23 cellular contexts compared by ENCODE assay signal in genomic region chr3:42633544-42633943, GRCh38. TPM values are rescaled to one million over a fixed set of nuclear protein-coding genes. Genes with fewer than 3 reads are reported as not detected.
DNase-seq lines count a peak whose midpoint lies in the region; ATAC-seq, FAIRE-seq and TF ChIP-seq lines count a peak whose summit lies in the region.
"Had no signal": no experiment of that assay in that cellular context is flagged by ENCODE, and none has a peak within 500 bp of the region (broad histone marks: within the 10 kb centered on the region; RNA-seq: fewer than 3 reads in every experiment).

No MANE protein-coding gene starts in this region.

- peaks cover 55% of the 10 kb centered on the region for H3K36me3 Mint-ChIP-seq in activated T-cell treated with anti-CD3 and anti-CD28 coated beads, Interleukin-2, amount 50 U/mL, for 24 hours (ENCODE audit: low read depth)
- peaks cover 38% of the 10 kb centered on the region for H3K36me3 Mint-ChIP-seq in activated T-cell treated with anti-CD3 and anti-CD28 coated beads, Interleukin-2, amount 50 U/mL, for 4 hours (ENCODE audit: insufficient read depth)
- peaks cover 50% of the 10 kb centered on the region for H3K36me3 Mint-ChIP-seq in stimulated activated naive CD8-positive, alpha-beta T cell treated with anti-CD3 and anti-CD28 coated beads, Interleukin-15, Interleukin-2, amounts not matched to agents 100 ng/mL and 50 ng/mL, for 24 hours (ENCODE audit: low read depth)
- peaks cover 11% of the 10 kb centered on the region for H3K36me3 Mint-ChIP-seq in astrocyte (ENCODE audit: low read depth, unreplicated experiment)

- intact Hi-C loops in gastrocnemius medialis (cut with DNase I; ENCODE audit: low total_unique reads): no loop called here

- H3K9me3 Mint-ChIP-seq in activated T-cell treated with anti-CD3 and anti-CD28 coated beads, Interleukin-2, amount 50 U/mL, for 24 hours: no peaks in the 10 kb centered on the region
- H3K9me3 Mint-ChIP-seq in activated T-cell treated with anti-CD3 and anti-CD28 coated beads, Interleukin-2, amount 50 U/mL, for 4 hours: no peaks in the 10 kb centered on the region
- H3K9me3 Mint-ChIP-seq in stimulated activated naive CD8-positive, alpha-beta T cell treated with anti-CD3 and anti-CD28 coated beads, Interleukin-15, Interleukin-2, amounts not matched to agents 100 ng/mL and 50 ng/mL, for 24 hours: no peaks in the 10 kb centered on the region
- H3K9me3 Mint-ChIP-seq in astrocyte (ENCODE audit: unreplicated experiment): no peaks in the 10 kb centered on the region

- no peaks in the 10 kb centered on the region for H3K9me3 ChIP-seq in astrocyte (ENCODE audit: insufficient read depth, low read depth, low read length)
- H3K9me3 ChIP-seq in gastrocnemius medialis: no peaks in the 10 kb centered on the region
- H3K9me3 ChIP-seq: SJCRH30 had no signal

- H3K4me1 ChIP-seq in astrocyte (ENCODE audit: insufficient read depth, low read length) (peaks cover 6% of the 10 kb centered on the region), gastrocnemius medialis (peaks cover 0 to 7% of the 10 kb centered on the region in 2 donors)
- H3K4me1 ChIP-seq: SJCRH30 had no signal

- no peak for TF ChIP-seq POLR2A in gastrocnemius medialis (IDR thresholded peaks at IDR 0.05)

- H3K9ac ChIP-seq in astrocyte (ENCODE audit: low read length): no peak overlapping the region

- H3K4me1 Mint-ChIP-seq in activated T-cell treated with anti-CD3 and anti-CD28 coated beads, Interleukin-2, amount 50 U/mL, for 24 hours (ENCODE audit: low read depth): peaks cover 24% of the 10 kb centered on the region
- peaks cover 15% of the 10 kb centered on the region for H3K4me1 Mint-ChIP-seq in activated T-cell treated with anti-CD3 and anti-CD28 coated beads, Interleukin-2, amount 50 U/mL, for 4 hours (ENCODE audit: low read depth)
- peaks cover 3% of the 10 kb centered on the region for H3K4me1 Mint-ChIP-seq in stimulated activated naive CD8-positive, alpha-beta T cell treated with anti-CD3 and anti-CD28 coated beads, Interleukin-15, Interleukin-2, amounts not matched to agents 100 ng/mL and 50 ng/mL, for 24 hours (ENCODE audit: low read depth)
- peaks cover 12% of the 10 kb centered on the region for H3K4me1 Mint-ChIP-seq in astrocyte (ENCODE audit: low read depth, unreplicated experiment)
- H3K4me1 Mint-ChIP-seq: B cell had no signal

- TF ChIP-seq CTCF in astrocyte (IDR thresholded peaks at IDR 0.05; ENCODE audit: insufficient read depth, low read depth, low read length): no peak
- no peak for TF ChIP-seq CTCF in gastrocnemius medialis (IDR thresholded peaks at IDR 0.05 in 4 of 5, conservative IDR thresholded peaks at IDR 0.05 in 1 of 5)

- H3K27ac Mint-ChIP-seq in activated T-cell treated with anti-CD3 and anti-CD28 coated beads, Interleukin-2, amount 50 U/mL, for 24 hours: peak overlapping the region; percentile 1
- peak overlapping the region; percentile 3 for H3K27ac Mint-ChIP-seq in stimulated activated naive CD8-positive, alpha-beta T cell treated with anti-CD3 and anti-CD28 coated beads, Interleukin-15, Interleukin-2, amounts not matched to agents 100 ng/mL and 50 ng/mL, for 24 hours
- no peak overlapping the region for H3K27ac Mint-ChIP-seq in astrocyte (ENCODE audit: unreplicated experiment)
- H3K27ac Mint-ChIP-seq: B cell had no signal

- H3K4me3 ChIP-seq in astrocyte (ENCODE audit: insufficient read depth, low read depth, low read length) (no peak overlapping the region), gastrocnemius medialis (no peak overlapping the region)
- H3K4me3 ChIP-seq: PC-9, SJCRH30 had no signal

- peaks cover 44% of the 10 kb centered on the region for H4K20me1 ChIP-seq in astrocyte (ENCODE audit: insufficient read depth, low read length)

- H2AFZ ChIP-seq in astrocyte (ENCODE audit: low read depth, low read length): no peak overlapping the region
- H2AFZ ChIP-seq: PC-9 had no signal

- H3K4me2 ChIP-seq in astrocyte (ENCODE audit: low read length): no peak overlapping the region
- H3K4me2 ChIP-seq: PC-9 had no signal

- H3K27ac ChIP-seq in astrocyte (ENCODE audit: low read depth, low read length) (peak overlapping the region; percentile 9), gastrocnemius medialis (peak overlapping the region in 3 of 4 donors; percentile 24 to 64 (median 62))
- H3K27ac ChIP-seq: PC-9, RWPE1, SJCRH30 had no signal

- FAIRE-seq in astrocyte (lab: Jason Lieb, UNC): no peak

- peaks cover 17% of the 10 kb centered on the region for H3K79me2 ChIP-seq in astrocyte (ENCODE audit: insufficient read depth, low read length)

- ATAC-seq in activated T-cell treated with anti-CD3 and anti-CD28 coated beads, Interleukin-2, amount 50 U/mL, for 4 hours: no peak
- ATAC-seq in stimulated activated naive CD8-positive, alpha-beta T cell treated with anti-CD3 and anti-CD28 coated beads, Interleukin-15, Interleukin-2, amounts not matched to agents 100 U/mL and 50 U/mL, for 24 hours: no peak
- ATAC-seq in gastrocnemius medialis: no peak
- ATAC-seq in HG02973 (IDR thresholded peaks at IDR 0.05; ENCODE audit: unreplicated experiment): no peak
- no peak for ATAC-seq in HG03521 (IDR thresholded peaks at IDR 0.05; ENCODE audit: unreplicated experiment)

- H3K36me3 ChIP-seq in astrocyte (ENCODE audit: insufficient read depth, low read length): peaks cover 82% of the 10 kb centered on the region
- H3K36me3 ChIP-seq in gastrocnemius medialis: peaks cover 4 to 83% of the 10 kb centered on the region in 2 donors

- H3K27me3 ChIP-seq in astrocyte (ENCODE audit: insufficient read depth, low read length): no peaks in the 10 kb centered on the region
- H3K27me3 ChIP-seq in gastrocnemius medialis: no peaks in the 10 kb centered on the region
- H3K27me3 ChIP-seq: SJCRH30 had no signal

- no peaks in the 10 kb centered on the region for H3K27me3 Mint-ChIP-seq in activated T-cell treated with anti-CD3 and anti-CD28 coated beads, Interleukin-2, amount 50 U/mL, for 24 hours
- H3K27me3 Mint-ChIP-seq in activated T-cell treated with anti-CD3 and anti-CD28 coated beads, Interleukin-2, amount 50 U/mL, for 4 hours (ENCODE audit: low read depth): no peaks in the 10 kb centered on the region
- no peaks in the 10 kb centered on the region for H3K27me3 Mint-ChIP-seq in stimulated activated naive CD8-positive, alpha-beta T cell treated with anti-CD3 and anti-CD28 coated beads, Interleukin-15, Interleukin-2, amounts not matched to agents 100 ng/mL and 50 ng/mL, for 24 hours
- no peaks in the 10 kb centered on the region for H3K27me3 Mint-ChIP-seq in astrocyte (ENCODE audit: low read depth, unreplicated experiment)
- H3K27me3 Mint-ChIP-seq: B cell had no signal

- in situ Hi-C loops in gastrocnemius medialis (cut with MboI; ENCODE audit: low sequenced_read_pairs in 4 of 4): no loop called here

- DNase-seq in activated T-cell treated with anti-CD3 and anti-CD28 coated beads, Interleukin-2, amount 50 U/mL, for 24 hours: no peak
- DNase-seq in activated T-cell treated with anti-CD3 and anti-CD28 coated beads, Interleukin-2, amount 50 U/mL, for 4 hours: no peak
- no peak for DNase-seq in stimulated activated naive CD8-positive, alpha-beta T cell treated with anti-CD3 and anti-CD28 coated beads, Interleukin-15, Interleukin-2, amounts not matched to agents 100 U/mL and 50 U/mL, for 24 hours
- DNase-seq in astrocyte (ENCODE audit: low read depth) (no peak), gastrocnemius medialis (no peak)
- DNase-seq: Calu3, GF-D8, HCEC 1CT, Karpas-422, NCI-H1436, NCI-H1930, NCI-H345, NCI-H526, PC-9, SJCRH30 had no signal

- no peak overlapping the region for H3K4me3 Mint-ChIP-seq in activated T-cell treated with anti-CD3 and anti-CD28 coated beads, Interleukin-2, amount 50 U/mL, for 24 hours
- no peak overlapping the region for H3K4me3 Mint-ChIP-seq in activated T-cell treated with anti-CD3 and anti-CD28 coated beads, Interleukin-2, amount 50 U/mL, for 4 hours
- no peak overlapping the region for H3K4me3 Mint-ChIP-seq in stimulated activated naive CD8-positive, alpha-beta T cell treated with anti-CD3 and anti-CD28 coated beads, Interleukin-15, Interleukin-2, amounts not matched to agents 100 ng/mL and 50 ng/mL, for 24 hours
- no peak overlapping the region for H3K4me3 Mint-ChIP-seq in astrocyte (ENCODE audit: unreplicated experiment)
- H3K4me3 Mint-ChIP-seq: B cell had no signal

RNA-seq across cellular contexts. Expression of gene ZBTB47, which starts 20.0 kb away (rescaled TPM):
- total RNA-seq in activated T-cell treated with anti-CD3 and anti-CD28 coated beads, Interleukin-2, amount 50 U/mL, for 4 hours: under 1 TPM; 0.26 to 0.79 (median 0.56) TPM
- total RNA-seq in astrocyte (9.3 and 10.2 TPM in 2 replicates), gastrocnemius medialis (100 to 1,000 TPM; 141 to 256 (median 167) TPM)

RNA-seq across cellular contexts. Expression of gene NKTR, which starts 33.1 kb away (rescaled TPM):
- total RNA-seq in activated T-cell treated with anti-CD3 and anti-CD28 coated beads, Interleukin-2, amount 50 U/mL, for 4 hours: 10 to 100 TPM; 44.2 to 48.1 (median 46.7) TPM
- 58.9 and 70.3 TPM in 2 replicates for total RNA-seq in astrocyte
- 10 to 100 TPM; 10.0 to 56.6 (median 13.6) TPM for total RNA-seq in gastrocnemius medialis

RNA-seq across cellular contexts. Expression of gene SS18L2, which starts 42.9 kb away (rescaled TPM):
- total RNA-seq in activated T-cell treated with anti-CD3 and anti-CD28 coated beads, Interleukin-2, amount 50 U/mL, for 4 hours: 10 to 100 TPM; 68.8 to 79.1 (median 72.6) TPM
- total RNA-seq in astrocyte (22.8 and 26.1 TPM in 2 replicates), gastrocnemius medialis (10 to 100 TPM; 12.0 to 30.0 (median 15.5) TPM)

RNA-seq across cellular contexts. Expression of gene SEC22C, which starts 51.8 kb away (rescaled TPM):
- 10 to 100 TPM; 32.0 to 35.3 (median 35.1) TPM for total RNA-seq in activated T-cell treated with anti-CD3 and anti-CD28 coated beads, Interleukin-2, amount 50 U/mL, for 4 hours
- total RNA-seq in astrocyte (36.7 and 37.4 TPM in 2 replicates), gastrocnemius medialis (10 to 100 TPM; 35.5 to 54.6 (median 40.6) TPM)

RNA-seq across cellular contexts. Expression of gene KLHL40, which starts 51.8 kb away (rescaled TPM):
- not detected for total RNA-seq in activated T-cell treated with anti-CD3 and anti-CD28 coated beads, Interleukin-2, amount 50 U/mL, for 4 hours
- total RNA-seq in astrocyte (not detected in 2 replicates), gastrocnemius medialis (100 to 1,000 TPM; 197 to 682 (median 397) TPM)
- total RNA-seq: A172, B cell, Calu3, HT-29, MCF 10A, PC-9 had no signal

Comparison
In these comparisons a context has a peak if more than half of its experiments do, and no peak if none do; other contexts are left out.
1. RNA of gene ZBTB47, which starts 20.0 kb away (total RNA-seq): 141 to 256 TPM in gastrocnemius medialis; 9.3 to 10.2 TPM in astrocyte and 0.26 to 0.79 TPM in activated T-cell treated with anti-CD3 and anti-CD28 coated beads, Interleukin-2, amount 50 U/mL, for 4 hours; every median in the first group is over 10 times any median in the second.